7 cellular contexts compared by ENCODE assay signal in the genomic region with DNA sequence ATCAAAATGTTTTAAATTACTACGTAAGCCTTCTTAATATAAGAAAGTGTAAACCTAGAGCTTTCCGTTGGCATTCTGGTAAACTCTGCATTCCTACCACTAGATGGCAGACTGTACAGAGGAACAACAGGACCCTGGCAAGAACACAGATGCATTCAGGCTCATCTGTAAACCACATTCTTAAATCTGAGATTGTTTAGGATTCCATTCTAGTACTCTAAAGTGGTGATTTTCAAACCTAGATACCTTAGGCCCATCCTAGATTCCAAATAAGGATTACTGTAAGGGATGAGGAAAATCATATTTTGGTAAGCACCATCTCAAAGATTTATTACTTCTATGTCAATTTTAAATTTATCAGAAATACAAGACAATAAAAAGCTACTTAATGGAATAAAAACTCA. TPM values are rescaled to one million over a fixed set of nuclear protein-coding genes. Genes with fewer than 3 reads are reported as not detected.
A peak's percentile ranks its signal among the peaks of the same experiment; 100 is the strongest.
DNase-seq lines count a peak whose midpoint lies in the region; ATAC-seq and TF ChIP-seq lines count a peak whose summit lies in the region.

No MANE protein-coding gene starts in this region.

- peak; percentile 88 for TF ChIP-seq CTCF in osteocyte (IDR thresholded peaks at IDR 0.05)

- peak; percentile 57 for ATAC-seq in GM21381 (IDR thresholded peaks at IDR 0.05; ENCODE audit: unreplicated experiment)

- no peaks in the 10 kb centered on the region for H3K9me3 Mint-ChIP-seq in osteocyte (ENCODE audit: unreplicated experiment)

- H3K4me3 Mint-ChIP-seq in osteocyte (ENCODE audit: unreplicated experiment): no peak overlapping the region

- H3K4me1 Mint-ChIP-seq in osteocyte (ENCODE audit: unreplicated experiment): peaks cover 63% of the 10 kb centered on the region

- H3K27ac Mint-ChIP-seq in osteocyte (ENCODE audit: unreplicated experiment): peak overlapping the region; percentile 71

- DNase-seq in ELF-1 (ENCODE audit: low read depth, low spot score): peak; percentile 68
- DNase-seq in HS-5 (ENCODE audit: low read depth): peak; percentile 87
- DNase-seq in NOMO-1 (lab: John Stamatoyannopoulos, UW; ENCODE audit: unreplicated experiment in 2 of 2): peak; percentile 22 to 78
- peak; percentile 14 for DNase-seq in activated naive CD4-positive, alpha-beta T cell treated with anti-CD3 and anti-CD28 coated beads, Interleukin-2, amount 50 U/mL, for 16 hours
- peak; percentile 77 for DNase-seq in germinal center (ENCODE audit: low spot score)
- DNase-seq in osteocyte (ENCODE audit: extremely low spot score, unreplicated experiment): peak; percentile 87

- no peaks in the 10 kb centered on the region for H3K27me3 Mint-ChIP-seq in osteocyte (ENCODE audit: unreplicated experiment)

- H3K36me3 Mint-ChIP-seq in osteocyte (ENCODE audit: unreplicated experiment): peaks cover 7% of the 10 kb centered on the region

RNA-seq across cellular contexts. Expression of a gene that starts 26.9 kb away (rescaled TPM):
- total RNA-seq in osteocyte: 262 and 267 TPM in 2 replicates

Comparison
In these comparisons a context has a peak if more than half of its experiments do, and no peak if none do; other contexts are left out.
1. Peak in every context shown above with its lines: DNase-seq and ATAC-seq.
2. DNase-seq: peak in every context shown above with its lines; median percentile 87 in HS-5; 87 in osteocyte; 77 in germinal center; 68 in ELF-1; 50 in NOMO-1; 14 in activated naive CD4-positive, alpha-beta T cell treated with anti-CD3 and anti-CD28 coated beads, Interleukin-2, amount 50 U/mL, for 16 hours.